Comparison of ENCODE assay signal across 9 cellular contexts in the genomic region with DNA sequence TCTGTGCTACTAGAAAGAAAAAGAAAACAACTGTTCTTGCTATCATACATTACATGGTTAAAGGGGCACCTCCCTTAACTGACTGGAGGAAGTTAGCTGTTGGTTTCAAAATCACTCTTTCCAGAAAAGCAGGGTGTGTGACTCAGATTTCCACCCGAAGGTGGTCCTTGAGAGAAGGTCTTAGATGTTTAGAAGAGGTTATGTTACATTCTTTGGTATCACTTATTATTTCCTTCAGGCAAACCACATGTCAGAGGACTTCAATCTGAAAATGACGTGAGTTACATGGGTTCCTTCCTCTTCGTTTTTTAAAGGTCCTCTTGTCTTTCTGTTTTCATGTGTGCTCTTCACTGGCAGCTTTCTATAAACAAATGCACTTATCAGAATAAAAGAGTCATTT.
DNase-seq lines count a peak whose midpoint lies in the region; ATAC-seq and TF ChIP-seq lines count a peak whose summit lies in the region.
"Had no signal": no experiment of that assay in that cellular context is flagged by ENCODE, and none has a peak within 500 bp of the region (broad histone marks: within the 10 kb centered on the region; RNA-seq: fewer than 3 reads in every experiment).

No MANE protein-coding gene starts in this region.

- peak; percentile 91 for ATAC-seq in GM18867 (IDR thresholded peaks at IDR 0.05; ENCODE audit: unreplicated experiment)
- peak; percentile 86 for ATAC-seq in HG03025 (IDR thresholded peaks at IDR 0.05; ENCODE audit: low FRiP score, unreplicated experiment)

- intact Hi-C loops in transverse colon (cut with DNase I; ENCODE audit: low total_unique reads) = no loop called here

- in situ Hi-C loops in transverse colon (cut with MboI; ENCODE audit: low pct_ligation_motif_present in 1 of 4, low pct_unique_long_range_greater_than_20kb in 1 of 4, low sequenced_read_pairs in 3 of 4) = no loop called here

- H3K36me3 ChIP-seq in transverse colon (no peaks in the 10 kb centered on the region), SJCRH30 (no peaks in the 10 kb centered on the region)
- H3K36me3 ChIP-seq: neutrophil had no signal

- H3K4me3 ChIP-seq in transverse colon = no peak overlapping the region
- no peak overlapping the region for H3K4me3 ChIP-seq in SJCRH30

- WGBS in transverse colon (ENCODE audit: low coverage in 1 of 2), 2 donors = 27 to 32% methylated on average over 3 of the region's 3 CpGs

- H3K27me3 ChIP-seq in transverse colon (no peaks in the 10 kb centered on the region), SJCRH30 (no peaks in the 10 kb centered on the region)
- H3K27me3 ChIP-seq: neutrophil had no signal

- H3K9me3 ChIP-seq in transverse colon = no peaks in the 10 kb centered on the region
- no peaks in the 10 kb centered on the region for H3K9me3 ChIP-seq in SJCRH30 (replicated peaks)
- H3K9me3 ChIP-seq: neutrophil had no signal

- H3K4me1 ChIP-seq in transverse colon (peaks cover 0 to 4% (median 0%) of the 10 kb centered on the region in 4 donors), SJCRH30 (no peaks in the 10 kb centered on the region)

- no peak for TF ChIP-seq CTCF in transverse colon (IDR thresholded peaks at IDR 0.05)

- TF ChIP-seq POLR2A in transverse colon (IDR thresholded peaks at IDR 0.05) = no peak

- no peak overlapping the region for H3K27ac ChIP-seq in transverse colon
- no peak overlapping the region for H3K27ac ChIP-seq in SJCRH30
- H3K27ac ChIP-seq: neutrophil had no signal

- TF ChIP-seq EP300 in transverse colon (IDR thresholded peaks at IDR 0.05; ENCODE audit: low read depth) = no peak

- DNase-seq in T-helper 2 cell (peak in 3 of 5 experiments; percentile 21 to 96 (median 67)), transverse colon (no peak), SJCRH30 (no peak), GF-D8 (lab: John Stamatoyannopoulos, UW) (no peak)
- peak; percentile 11 for DNase-seq in effector CD4-positive, alpha-beta T cell
- peak; percentile 58 for DNase-seq in stimulated activated CD8-positive, alpha-beta memory T cell treated with anti-CD3 and anti-CD28 coated beads, Interleukin-4, amount 100 ng/mL, for 48 hours

Comparison
In these comparisons a context has a peak if more than half of its experiments do, and no peak if none do; other contexts are left out.
1. DNase-seq: peak in T-helper 2 cell (3 of 5), effector CD4-positive, alpha-beta T cell (single experiment) and stimulated activated CD8-positive, alpha-beta memory T cell treated with anti-CD3 and anti-CD28 coated beads, Interleukin-4, amount 100 ng/mL, for 48 hours (single experiment); none in transverse colon (single experiment), SJCRH30 (0 of 2) and GF-D8 (single experiment).